5 cellular contexts compared by ENCODE assay signal in the genomic region with DNA sequence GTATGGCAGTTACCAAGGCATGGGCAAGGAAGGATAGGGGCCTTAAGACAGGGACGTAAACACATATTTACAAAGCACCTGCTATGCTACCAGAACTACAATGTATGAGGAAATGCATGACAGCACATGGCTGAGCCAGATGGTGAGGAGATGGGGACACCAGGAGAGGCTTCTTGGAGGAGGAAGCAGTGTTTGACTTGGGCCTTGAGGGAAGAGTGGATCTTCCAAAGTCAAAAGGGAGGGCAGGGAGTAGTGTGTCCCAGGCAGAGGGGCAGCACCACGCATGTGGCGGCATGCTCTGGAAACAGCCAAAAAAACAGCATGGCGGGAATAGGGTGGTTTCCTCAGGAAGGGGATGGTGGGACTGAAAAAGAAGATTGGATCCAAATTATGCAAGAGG.
"Had no signal": no experiment of that assay in that cellular context is flagged by ENCODE, and none has a peak within 500 bp of the region (broad histone marks: within the 10 kb centered on the region; RNA-seq: fewer than 3 reads in every experiment).

No MANE protein-coding gene starts in this region.

- H2AFZ ChIP-seq: GM23248 had no signal

- DNase-seq: GM23248, GOT3, H9, HCEC 1CT had no signal

- H3K9ac ChIP-seq: GM23248 had no signal

- H3K27me3 Mint-ChIP-seq: IgD-negative memory B cell had no signal

- H3K4me3 Mint-ChIP-seq: H9, IgD-negative memory B cell had no signal

- H3K27ac ChIP-seq: GM23248 had no signal

- H3K27ac Mint-ChIP-seq: IgD-negative memory B cell had no signal

- H3K4me3 ChIP-seq: GM23248 had no signal
